Comparison of ENCODE assay signal across 19 cellular contexts in the genomic region with DNA sequence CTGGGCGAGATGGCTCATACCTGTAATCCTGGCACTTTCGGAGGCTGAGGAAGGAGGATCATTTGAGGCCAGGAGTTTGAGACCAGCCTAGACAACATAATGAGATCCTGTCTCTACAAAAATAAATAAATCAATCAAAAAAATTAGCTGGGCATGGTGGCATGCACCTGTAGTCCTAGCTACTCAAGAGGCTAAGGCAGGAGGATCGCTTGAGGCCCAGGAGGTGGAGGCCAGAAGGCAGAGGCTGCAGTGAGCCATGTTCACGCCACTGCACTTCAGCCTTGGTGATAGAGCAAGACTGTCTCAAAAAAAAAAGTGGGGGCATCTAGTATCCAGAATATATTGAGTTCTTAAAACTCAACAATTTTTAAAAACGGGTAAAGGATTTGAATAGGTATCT. TPM values are rescaled to one million over a fixed set of nuclear protein-coding genes. Genes with fewer than 3 reads are reported as not detected.
DNase-seq lines count a peak whose midpoint lies in the region; ATAC-seq, FAIRE-seq and TF ChIP-seq lines count a peak whose summit lies in the region.
"Had no signal": no experiment of that assay in that cellular context is flagged by ENCODE, and none has a peak within 500 bp of the region (broad histone marks: within the 10 kb centered on the region; RNA-seq: fewer than 3 reads in every experiment).

No MANE protein-coding gene starts in this region.

- intact Hi-C loops in K562 (cut with micrococcal nuclease), result no loop called here

- H3K36me3 Mint-ChIP-seq in IgD-negative memory B cell, result peaks cover 17% of the 10 kb centered on the region
- peaks cover 43% of the 10 kb centered on the region for H3K36me3 Mint-ChIP-seq in stimulated activated memory B cell treated with anti-CD40 and anti-IgM and Interleukin-4, amounts not matched to agents 10 μg/mL and 1 μg/mL and 100 μg/mL, for 72 hours

- CTCF ChIA-PET in K562 (lab: Yijun Ruan, JAX; ENCODE audit: low intra/inter-chr PET ratio), result no interaction called here

- ATAC-seq in K562, result no peak
- ATAC-seq in stimulated activated memory B cell treated with anti-CD40 and anti-IgM and Interleukin-4, amounts not matched to agents 10 μg/mL and 1 μg/mL and 100 μg/mL, for 72 hours, result no peak
- ATAC-seq: GM23338 had no signal

- H3K4me3 ChIP-seq in Loucy (ENCODE audit: low read length, poor library complexity, severe bottlenecking) (no peak overlapping the region), K562 (no peak overlapping the region)
- H3K4me3 ChIP-seq: GM23338, HAP-1 had no signal

- H3K36me3 ChIP-seq in Loucy (ENCODE audit: insufficient read depth, low read length) (peaks cover 11% of the 10 kb centered on the region), K562 (ENCODE audit: control insufficient read depth, insufficient read depth, low read length) (no peaks in the 10 kb centered on the region; the same call in 2 of the 3 replicates)
- H3K36me3 ChIP-seq: HAP-1 had no signal

- TF ChIP-seq RAD21 in K562 (CRISPR knock-in tag; conservative IDR thresholded peaks at IDR 0.05 in 1 of 2, IDR thresholded peaks at IDR 0.05 in 1 of 2), result no peak

- no peaks in the 10 kb centered on the region for H3K27me3 Mint-ChIP-seq in IgD-negative memory B cell
- H3K27me3 Mint-ChIP-seq in stimulated activated memory B cell treated with anti-CD40 and anti-IgM and Interleukin-4, amounts not matched to agents 10 μg/mL and 1 μg/mL and 100 μg/mL, for 72 hours, result no peaks in the 10 kb centered on the region
- H3K27me3 Mint-ChIP-seq: CD4-positive, alpha-beta memory T cell had no signal

- no peak for FAIRE-seq in K562 (lab: Jason Lieb, UNC)
- FAIRE-seq: GM18507 had no signal

- H2AFZ ChIP-seq in Loucy (ENCODE audit: low read length) (no peak overlapping the region), K562 (ENCODE audit: low read depth, low read length) (no peak overlapping the region)
- H2AFZ ChIP-seq: GM23338 had no signal

- peaks cover 2 to 6% (median 6%) of the 10 kb centered on the region in 3 donors for H3K9me3 Mint-ChIP-seq in IgD-negative memory B cell
- H3K9me3 Mint-ChIP-seq in stimulated activated memory B cell treated with anti-CD40 and anti-IgM and Interleukin-4, amounts not matched to agents 10 μg/mL and 1 μg/mL and 100 μg/mL, for 72 hours, result peaks cover 6% of the 10 kb centered on the region

- H3K79me2 ChIP-seq in Loucy (ENCODE audit: insufficient read depth, low read length) (peaks cover 99% of the 10 kb centered on the region), K562 (ENCODE audit: control insufficient read depth, insufficient read depth, low read length) (peaks cover 92% of the 10 kb centered on the region)

- H3K27ac ChIP-seq in K562 (ENCODE audit: extremely low read depth, low read depth, low read length), result no peak overlapping the region

- BruUV-seq in K562 (replicated peaks; lab: Mats Ljungman, UMichigan), result no TSS peak

- 90% methylated on average over 5 of the region's 5 CpGs for WGBS in K562 (ENCODE audit: insufficient coverage, low coverage, missing lambda C conversion rate)

- TF ChIP-seq CTCF in Loucy (conservative IDR thresholded peaks at IDR 0.05; ENCODE audit: low read length) (no peak), K562 (IDR thresholded peaks at IDR 0.05 in 2 of 3, conservative IDR thresholded peaks at IDR 0.05 in 1 of 3; ENCODE audit: insufficient read depth in 2 of 3, low read depth in 1 of 3, low read length in 3 of 3) (no peak)

- H3K9me3 ChIP-seq in Loucy (ENCODE audit: insufficient read depth, low read depth, low read length) (peaks cover 8% of the 10 kb centered on the region; the same call in 1 of the 2 replicates), K562 (replicated peaks; ENCODE audit: control insufficient read depth, insufficient read depth, low read depth, low read length) (peaks cover 4% of the 10 kb centered on the region)

- H3K27me3 ChIP-seq in Loucy (ENCODE audit: insufficient read depth, low read length, poor library complexity, severe bottlenecking) (no peaks in the 10 kb centered on the region), K562 (ENCODE audit: control insufficient read depth in 2 of 2, insufficient read depth in 2 of 2, low read length in 2 of 2) (no peaks in the 10 kb centered on the region)

- 0 out of 2 replicates have a peak, but pooled peaks cover 4% of the 10 kb centered on the region for H3F3A ChIP-seq in Loucy (ENCODE audit: low read depth)

- peak overlapping the region in 1 of 4 donors; percentile 59 for H3K4me3 Mint-ChIP-seq in IgD-negative memory B cell
- H3K4me3 Mint-ChIP-seq in stimulated activated memory B cell treated with anti-CD40 and anti-IgM and Interleukin-4, amounts not matched to agents 10 μg/mL and 1 μg/mL and 100 μg/mL, for 72 hours, result no peak overlapping the region
- H3K4me3 Mint-ChIP-seq: GM23338, HFFc6 had no signal

- peaks cover 41% of the 10 kb centered on the region for H3K4me1 ChIP-seq in Loucy (ENCODE audit: insufficient read depth, low read length, poor library complexity, severe bottlenecking)
- H3K4me1 ChIP-seq in K562 (replicated peaks in 1 of 2; ENCODE audit: control insufficient read depth in 2 of 2, insufficient read depth in 2 of 2, low read length in 2 of 2), result peaks cover 4 to 6% of the 10 kb centered on the region in 2 experiments; a peak in 2 of 5 replicates

- H3K4me2 ChIP-seq in Loucy (ENCODE audit: low read depth, low read length, poor library complexity, severe bottlenecking), result peak overlapping the region; percentile 96
- no peak overlapping the region for H3K4me2 ChIP-seq in K562 (ENCODE audit: insufficient read depth, low read length)
- H3K4me2 ChIP-seq: GM23338 had no signal

- no peak for TF ChIP-seq POLR2A in K562 (conservative IDR thresholded peaks at IDR 0.05)

- H4K20me1 ChIP-seq in Loucy (ENCODE audit: insufficient read depth, low read length, poor library complexity, severe bottlenecking) (peaks cover 77% of the 10 kb centered on the region), K562 (replicated peaks; ENCODE audit: control insufficient read depth, insufficient read depth, low read length) (peaks cover 4% of the 10 kb centered on the region)

- DNase-seq in K562 (ENCODE audit: extremely low read depth in 1 of 4, low spot score in 3 of 4) (no peak), RKO (ENCODE audit: low spot score) (no peak), NCI-H446 treated with DMSO at 0.1 percent for 48 hours (lab: John Stamatoyannopoulos, UW) (no peak)
- DNase-seq: C1 segment of cervical spinal cord; Calu3; CD4-positive, alpha-beta memory T cell; COR-L47; DMS53; DMS79 treated with DMSO at 0.1 percent for 48 hours; GF-D8; HFFc6 had no signal

- TF ChIP-seq EP300 in K562 (IDR thresholded peaks at IDR 0.05; ENCODE audit: low read length), result no peak

- H3K27ac Mint-ChIP-seq in IgD-negative memory B cell, result peak overlapping the region in 2 of 3 donors; percentile 6 to 54
- H3K27ac Mint-ChIP-seq in stimulated activated memory B cell treated with anti-CD40 and anti-IgM and Interleukin-4, amounts not matched to agents 10 μg/mL and 1 μg/mL and 100 μg/mL, for 72 hours, result peak overlapping the region; percentile 6
- H3K27ac Mint-ChIP-seq: GM23338, HFFc6 had no signal

- H3K4me1 Mint-ChIP-seq in IgD-negative memory B cell, result peaks cover 35 to 45% (median 40%) of the 10 kb centered on the region in 3 donors
- H3K4me1 Mint-ChIP-seq in stimulated activated memory B cell treated with anti-CD40 and anti-IgM and Interleukin-4, amounts not matched to agents 10 μg/mL and 1 μg/mL and 100 μg/mL, for 72 hours, result peaks cover 42% of the 10 kb centered on the region

- H3K9me2 ChIP-seq in Loucy (replicated peaks; ENCODE audit: low read depth, low read length), result no peaks in the 10 kb centered on the region

- POLR2A ChIA-PET in K562 (lab: Yijun Ruan, JAX), result no interaction called here

- H3K9ac ChIP-seq in Loucy (ENCODE audit: low read depth, low read length, poor library complexity, severe bottlenecking), result no peak overlapping the region
- H3K9ac ChIP-seq in K562 (ENCODE audit: insufficient read depth in 1 of 2, low read depth in 2 of 2, low read length in 2 of 2), result no peak overlapping the region

- in situ Hi-C loops in K562 (cut with MboI), result no loop called here

- H3K9me1 ChIP-seq in K562 (ENCODE audit: control insufficient read depth, insufficient read depth, low read length), result no peaks in the 10 kb centered on the region

RNA-seq across cellular contexts. Expression of gene TUT4, which starts 6.0 kb away (rescaled TPM):
- polyA plus RNA-seq in IgD-negative memory B cell, result 46.3 TPM
- total RNA-seq in K562 (2011; cell fraction: chromatin; rRNA removed; ENCODE audit: low replicate concordance), result 60.5 and 255 TPM in 2 replicates
- total RNA-seq in K562 (2011; cell fraction: nucleolus; rRNA removed), result 24.2 and 38.3 TPM in 2 replicates
- total RNA-seq in K562 (2011; cell fraction: nucleoplasm; rRNA removed), result 89.5 and 141 TPM in 2 replicates
- total RNA-seq in K562 (2014; rRNA removed), result 35.5 and 55.5 TPM in 2 replicates
- 41.9 and 44.2 TPM in 2 replicates for total RNA-seq in K562 (2014; rRNA removed; fragmentation: Illumina TruSeq; extraction: Trizol)
- 36.7 and 37.2 TPM in 2 replicates for total RNA-seq in K562 (2015; rRNA removed; fragmentation: Illumina TruSeq; extraction: Trizol)
- 38.7 and 39.3 TPM in 2 replicates for total RNA-seq in K562 (2021)
- polyA plus RNA-seq in K562 (2011; rRNA removed), result 24.6 and 52.8 TPM in 2 replicates
- polyA plus RNA-seq in K562 (2011; cell fraction: cytosol; rRNA removed), result 28.2 and 28.9 TPM in 2 replicates
- 115 and 131 TPM in 2 replicates for polyA plus RNA-seq in K562 (2011; cell fraction: nucleus; rRNA removed)
- 32.5 and 37.8 TPM in 2 replicates for polyA plus RNA-seq in K562 (2012)
- polyA plus RNA-seq in K562 (2014; fragmentation: Illumina TruSeq; extraction: Trizol), result 49.3 and 53.5 TPM in 2 replicates
- 10 to 100 TPM; 15.8 to 21.3 TPM for polyA plus RNA-seq in K562 (2014; fragmentation: Nextera tagmentation; extraction: Ambion mirVana)
- 40.8 and 42.4 TPM in 2 replicates for polyA plus RNA-seq in K562 (2014; rRNA removed)
- polyA minus RNA-seq in K562 (2011; rRNA and poly(A)+ RNA removed), result 30.2 and 49.0 TPM in 2 replicates
- polyA minus RNA-seq in K562 (2011; cell fraction: cytosol; rRNA and poly(A)+ RNA removed), result 21.8 and 24.9 TPM in 2 replicates
- 36.6 and 52.9 TPM in 2 replicates for polyA minus RNA-seq in K562 (2011; cell fraction: nucleus; rRNA and poly(A)+ RNA removed)

RNA-seq across cellular contexts. Expression of gene GPX7, which starts 55.3 kb away (rescaled TPM):
- polyA plus RNA-seq in IgD-negative memory B cell, result 28.3 TPM
- total RNA-seq in K562 (2011; cell fraction: chromatin; rRNA removed; ENCODE audit: low replicate concordance), result not detected in 2 replicates
- total RNA-seq in K562 (2011; cell fraction: nucleolus; rRNA removed), result not detected in 2 replicates
- total RNA-seq in K562 (2011; cell fraction: nucleoplasm; rRNA removed), result not detected in 2 replicates
- total RNA-seq in K562 (2014; rRNA removed), result not detected in 2 replicates
- not detected in 2 replicates for total RNA-seq in K562 (2014; rRNA removed; fragmentation: Illumina TruSeq; extraction: Trizol)
- total RNA-seq in K562 (2015; rRNA removed; fragmentation: Illumina TruSeq; extraction: Trizol), result not detected in 2 replicates
- not detected in 2 replicates for total RNA-seq in K562 (2021)
- 0.07 TPM in 1 of 2 replicates, not detected in the other for polyA plus RNA-seq in K562 (2011; rRNA removed)
- polyA plus RNA-seq in K562 (2011; cell fraction: cytosol; rRNA removed), result 0.13 TPM in 1 of 2 replicates, not detected in the other
- 0.13 TPM in 1 of 2 replicates, not detected in the other for polyA plus RNA-seq in K562 (2011; cell fraction: nucleus; rRNA removed)
- polyA plus RNA-seq in K562 (2012), result not detected in 2 replicates
- polyA plus RNA-seq in K562 (2014; fragmentation: Illumina TruSeq; extraction: Trizol), result not detected in 2 replicates
- polyA plus RNA-seq in K562 (2014; fragmentation: Nextera tagmentation; extraction: Ambion mirVana), result under 1 TPM in 1 of 2 experiments, not detected in 1; 0.08 TPM
- not detected in 2 replicates for polyA plus RNA-seq in K562 (2014; rRNA removed)
- not detected in 2 replicates for polyA minus RNA-seq in K562 (2011; rRNA and poly(A)+ RNA removed)
- polyA minus RNA-seq in K562 (2011; cell fraction: cytosol; rRNA and poly(A)+ RNA removed), result not detected in 2 replicates
- polyA minus RNA-seq in K562 (2011; cell fraction: nucleus; rRNA and poly(A)+ RNA removed), result not detected in 2 replicates
- total RNA-seq: A172, Calu3, G401 had no signal

Comparison
In these comparisons a context has a peak if more than half of its experiments do, and no peak if none do; other contexts are left out.
1. RNA of gene GPX7, which starts 55.3 kb away (polyA plus RNA-seq): 28.3 TPM in IgD-negative memory B cell (single experiment); 0.07 to 0.13 TPM in K562; every median in the first group is over 10 times any median in the second.